In genomic region chr5:14906628-14907027, GRCh38 we compare ENCODE assay signal across 21 cellular contexts.
"Had no signal": no experiment of that assay in that cellular context is flagged by ENCODE, and none has a peak within 500 bp of the region (broad histone marks: within the 10 kb centered on the region; RNA-seq: fewer than 3 reads in every experiment).

No MANE protein-coding gene starts in this region.

- H3K9me3 Mint-ChIP-seq: dendritic cell treated with granulocyte-macrophage colony-stimulating factor and Interleukin-4, amounts not matched to agents 40 ng/mL and 50 ng/mL, for 4 days; effector memory CD8-positive, alpha-beta T cell; naive thymus-derived CD4-positive, alpha-beta T cell; nephron progenitor cell; stimulated activated naive B cell treated with anti-CD40 and anti-IgM and Interleukin-4, amounts not matched to agents 10 μg/mL and 1 μg/mL and 100 μg/mL, for 72 hours; type B pancreatic cell had no signal

- H3K36me3 ChIP-seq: esophagus muscularis mucosa, gastroesophageal sphincter, right lobe of liver, suprapubic skin, thyroid gland had no signal

- FAIRE-seq: colon, urothelium cell line had no signal

- H3K27ac Mint-ChIP-seq: dendritic cell treated with granulocyte-macrophage colony-stimulating factor and Interleukin-4, amounts not matched to agents 40 ng/mL and 50 ng/mL, for 4 days; effector memory CD8-positive, alpha-beta T cell; naive thymus-derived CD4-positive, alpha-beta T cell; nephron progenitor cell; stimulated activated naive B cell treated with anti-CD40 and anti-IgM and Interleukin-4, amounts not matched to agents 10 μg/mL and 1 μg/mL and 100 μg/mL, for 72 hours; type B pancreatic cell had no signal

- DNase-seq: effector memory CD8-positive, alpha-beta T cell; glutamatergic neuron; islet precursor cell; mammary epithelial cell; naive thymus-derived CD4-positive, alpha-beta T cell; nephron progenitor cell; psoas muscle; retina; right lobe of liver; stimulated activated CD4-positive, alpha-beta T cell treated with anti-CD3 and anti-CD28 coated beads, Interleukin-2, amount 100 ng/mL, for 24 hours; stimulated activated naive B cell treated with anti-CD40 and anti-IgM and Interleukin-4, amounts not matched to agents 10 μg/mL and 1 μg/mL and 100 μg/mL, for 72 hours; thyroid gland had no signal

- H3K27me3 ChIP-seq: esophagus muscularis mucosa, gastroesophageal sphincter, right lobe of liver, suprapubic skin, thyroid gland had no signal

- H3K4me1 Mint-ChIP-seq: nephron progenitor cell; stimulated activated naive B cell treated with anti-CD40 and anti-IgM and Interleukin-4, amounts not matched to agents 10 μg/mL and 1 μg/mL and 100 μg/mL, for 72 hours had no signal

- H3K4me3 ChIP-seq: esophagus muscularis mucosa, gastroesophageal sphincter, psoas muscle, right lobe of liver, suprapubic skin, thyroid gland had no signal

- H3K9me3 ChIP-seq: esophagus muscularis mucosa, gastroesophageal sphincter, psoas muscle, right lobe of liver, suprapubic skin, thyroid gland had no signal

- H3K4me3 Mint-ChIP-seq: dendritic cell treated with granulocyte-macrophage colony-stimulating factor and Interleukin-4, amounts not matched to agents 40 ng/mL and 50 ng/mL, for 4 days; effector memory CD8-positive, alpha-beta T cell; naive thymus-derived CD4-positive, alpha-beta T cell; nephron progenitor cell; stimulated activated naive B cell treated with anti-CD40 and anti-IgM and Interleukin-4, amounts not matched to agents 10 μg/mL and 1 μg/mL and 100 μg/mL, for 72 hours; type B pancreatic cell had no signal

- H3K4me1 ChIP-seq: gastroesophageal sphincter, psoas muscle, right lobe of liver, thyroid gland had no signal

- ATAC-seq: effector memory CD8-positive, alpha-beta T cell; gastroesophageal sphincter; left lobe of liver; naive thymus-derived CD4-positive, alpha-beta T cell; psoas muscle; right lobe of liver; stimulated activated naive B cell treated with anti-CD40 and anti-IgM and Interleukin-4, amounts not matched to agents 10 μg/mL and 1 μg/mL and 100 μg/mL, for 72 hours had no signal

- H3K27ac ChIP-seq: epithelial cell of prostate, esophagus muscularis mucosa, gastroesophageal sphincter, psoas muscle, right lobe of liver, suprapubic skin, thyroid gland had no signal

- H3K27me3 Mint-ChIP-seq: type B pancreatic cell had no signal

- H3K36me3 Mint-ChIP-seq: naive thymus-derived CD4-positive, alpha-beta T cell; stimulated activated naive B cell treated with anti-CD40 and anti-IgM and Interleukin-4, amounts not matched to agents 10 μg/mL and 1 μg/mL and 100 μg/mL, for 72 hours; type B pancreatic cell had no signal
